ENCODE assay signal across 28 cellular contexts in genomic region chr11:70615036-70615875, GRCh38.
"Had no signal": no experiment of that assay in that cellular context is flagged by ENCODE, and none has a peak within 500 bp of the region (broad histone marks: within the 10 kb centered on the region; RNA-seq: fewer than 3 reads in every experiment).

No MANE protein-coding gene starts in this region.

- ATAC-seq: naive thymus-derived CD8-positive, alpha-beta T cell; natural killer cell treated with Interleukin-12 subunit alpha and Interleukin-12 subunit beta and Interleukin-15 and Interleukin-18, amount 100 ng/mL, for 72 hours; psoas muscle; right cardiac atrium; sciatic nerve; stimulated activated memory B cell treated with anti-CD40 and anti-IgM and Interleukin-4, amounts not matched to agents 10 μg/mL and 1 μg/mL and 100 μg/mL, for 72 hours; stimulated activated naive CD8-positive, alpha-beta T cell treated with anti-CD3 and anti-CD28 coated beads, Interleukin-15, amount 100 ng/mL, for 72 hours; stimulated activated naive CD8-positive, alpha-beta T cell treated with anti-CD3 and anti-CD28 coated beads, Interleukin-15, Interleukin-2, amounts not matched to agents 100 U/mL and 50 U/mL, for 24 hours; upper lobe of right lung had no signal

- H3K9ac ChIP-seq: parathyroid adenoma had no signal

- H3K79me2 ChIP-seq: parathyroid adenoma had no signal

- H3K27me3 ChIP-seq: ovary, testis, transverse colon, upper lobe of right lung, uterus had no signal

- H2AFZ ChIP-seq: parathyroid adenoma had no signal

- H3K36me3 ChIP-seq: ovary, spleen, suprapubic skin, tibial artery, transverse colon, upper lobe of right lung, uterus had no signal

- H3K4me3 ChIP-seq: ovary, psoas muscle, skin epidermis, smooth muscle cell, spleen, suprapubic skin, testis, tibial artery, transverse colon, upper lobe of right lung, uterus had no signal

- H3K4me1 ChIP-seq: parathyroid adenoma, psoas muscle, testis, upper lobe of right lung, uterus had no signal

- H3K4me2 ChIP-seq: smooth muscle cell had no signal

- H3K27ac ChIP-seq: ovary, parathyroid adenoma, psoas muscle, skin epidermis, spleen, suprapubic skin, testis, tibial artery, transverse colon, upper lobe of right lung, uterus had no signal

- H3K9me3 ChIP-seq: psoas muscle, testis, upper lobe of right lung, uterus had no signal

- DNase-seq: naive B cell; nephron progenitor cell; ovary; spleen; stimulated activated CD4-positive, alpha-beta T cell treated with anti-CD3 and anti-CD28 coated beads, Interleukin-12 subunit alpha, Interleukin-12 subunit beta, amount 100 ng/mL, for 4 hours; stimulated activated CD4-positive, alpha-beta T cell treated with anti-CD3 and anti-CD28 coated beads, Interleukin-1b, Interleukin-23, amount 100 ng/mL, for 48 hours; stimulated activated CD4-positive, alpha-beta T cell treated with anti-CD3 and anti-CD28 coated beads, Interleukin-4, amount 100 ng/mL, for 1 hour; stimulated activated CD4-positive, alpha-beta T cell treated with anti-CD3 and anti-CD28 coated beads, Interleukin-4, amount 100 ng/mL, for 4 hours; stimulated activated CD8-positive, alpha-beta memory T cell treated with anti-CD3 and anti-CD28 coated beads, Interleukin-4, amount 100 ng/mL, for 48 hours; stimulated activated naive CD4-positive, alpha-beta T cell; stimulated activated naive CD8-positive, alpha-beta T cell treated with anti-CD3 and anti-CD28 coated beads, Interleukin-15, amount 100 ng/mL, for 72 hours; stimulated activated naive CD8-positive, alpha-beta T cell treated with anti-CD3 and anti-CD28 coated beads, Interleukin-15, Interleukin-2, amounts not matched to agents 100 U/mL and 50 U/mL, for 24 hours; substantia nigra; testis; tibial artery; transverse colon; upper lobe of right lung; uterus had no signal
